Comparison of ENCODE assay signal across 22 cellular contexts in genomic region chr12:75528692-75529091, GRCh38.
"Had no signal": no experiment of that assay in that cellular context is flagged by ENCODE, and none has a peak within 500 bp of the region (broad histone marks: within the 10 kb centered on the region; RNA-seq: fewer than 3 reads in every experiment).

No MANE protein-coding gene starts in this region.

- H3K36me3 Mint-ChIP-seq: activated naive CD8-positive, alpha-beta T cell treated with anti-CD3 and anti-CD28 coated beads for 36 hours; naive B cell; neural progenitor cell; WTC11 had no signal

- H3K4me1 ChIP-seq: body of pancreas, left lung, neural progenitor cell, psoas muscle, suprapubic skin, vagina had no signal

- H3K4me2 ChIP-seq: neural progenitor cell had no signal

- H3K27me3 ChIP-seq: body of pancreas, dorsolateral prefrontal cortex, left lung, neural progenitor cell, ovary, suprapubic skin, vagina had no signal

- ATAC-seq: activated CD4-positive, alpha-beta T cell treated with anti-CD3 and anti-CD28 coated beads for 36 hours; body of pancreas; left lung; psoas muscle; right cardiac atrium; stimulated activated naive CD8-positive, alpha-beta T cell treated with anti-CD3 and anti-CD28 coated beads, Interleukin-15, amount 100 ng/mL, for 72 hours; WTC11 had no signal

- H3K9me3 Mint-ChIP-seq: activated naive CD8-positive, alpha-beta T cell treated with anti-CD3 and anti-CD28 coated beads for 36 hours; naive B cell; neural progenitor cell; stimulated activated naive CD8-positive, alpha-beta T cell treated with anti-CD3 and anti-CD28 coated beads, Interleukin-15, amount 100 ng/mL, for 72 hours had no signal

- H3K4me3 ChIP-seq: body of pancreas, dorsolateral prefrontal cortex, left lung, neural progenitor cell, ovary, psoas muscle, suprapubic skin, vagina had no signal

- H3K9me3 ChIP-seq: body of pancreas, left lung, ovary, psoas muscle, suprapubic skin, vagina had no signal

- H3K27ac Mint-ChIP-seq: activated CD4-positive, alpha-beta T cell treated with anti-CD3 and anti-CD28 coated beads for 36 hours; activated naive CD8-positive, alpha-beta T cell treated with anti-CD3 and anti-CD28 coated beads for 36 hours; naive B cell; neural progenitor cell; stimulated activated naive CD8-positive, alpha-beta T cell treated with anti-CD3 and anti-CD28 coated beads, Interleukin-15, amount 100 ng/mL, for 72 hours; WTC11 had no signal

- DNase-seq: activated CD4-positive, alpha-beta T cell treated with anti-CD3 and anti-CD28 coated beads for 36 hours; activated CD4-positive, alpha-beta T cell treated with anti-CD3 and anti-CD28 coated beads, Interleukin-2, amount 50 U/mL, for 48 hours; activated naive CD4-positive, alpha-beta T cell; activated naive CD8-positive, alpha-beta T cell treated with anti-CD3 and anti-CD28 coated beads for 36 hours; amniotic stem cell; body of pancreas; central memory CD4-positive, alpha-beta T cell; dorsolateral prefrontal cortex; foreskin melanocyte; kidney; left lung; naive B cell; ovary; psoas muscle; right cardiac atrium; stimulated activated naive CD8-positive, alpha-beta T cell treated with anti-CD3 and anti-CD28 coated beads, Interleukin-15, amount 100 ng/mL, for 72 hours; T-helper 2 cell had no signal

- H3K4me3 Mint-ChIP-seq: activated CD4-positive, alpha-beta T cell treated with anti-CD3 and anti-CD28 coated beads for 36 hours; activated naive CD8-positive, alpha-beta T cell treated with anti-CD3 and anti-CD28 coated beads for 36 hours; naive B cell; neural progenitor cell; stimulated activated naive CD8-positive, alpha-beta T cell treated with anti-CD3 and anti-CD28 coated beads, Interleukin-15, amount 100 ng/mL, for 72 hours; WTC11 had no signal

- H2AFZ ChIP-seq: neural progenitor cell had no signal

- H3K36me3 ChIP-seq: left lung, neural progenitor cell, ovary, suprapubic skin, vagina had no signal

- H3K9ac ChIP-seq: neural progenitor cell had no signal

- H3K27ac ChIP-seq: body of pancreas, dorsolateral prefrontal cortex, epithelial cell of prostate, left lung, neural progenitor cell, ovary, psoas muscle, suprapubic skin, vagina had no signal
